In genomic region chr9:97394881-97395280, GRCh38 we compare ENCODE assay signal across 1 cellular context.
TF ChIP-seq lines count a peak whose summit lies in the region.

No MANE protein-coding gene starts in this region.

TF ChIP-seq in HepG2, 621 proteins besides CTCF, POLR2A, EP300 and RAD21 (continued from another document and continues in another):
- no peak for TF ChIP-seq CENPBD1 (CRISPR knock-in tag; IDR thresholded peaks at IDR 0.05; ENCODE audit: borderline replicate concordance, low read depth)
- TF ChIP-seq GPN1 (CRISPR knock-in tag; IDR thresholded peaks at IDR 0.05; ENCODE audit: borderline replicate concordance): no peak
- no peak for TF ChIP-seq LRRFIP1 (CRISPR knock-in tag; conservative IDR thresholded peaks at IDR 0.05)
- no peak for TF ChIP-seq ZNF564 (CRISPR knock-in tag; IDR thresholded peaks at IDR 0.05)
- no peak for TF ChIP-seq YEATS2 (CRISPR knock-in tag; IDR thresholded peaks at IDR 0.05; ENCODE audit: borderline replicate concordance)
- no peak for TF ChIP-seq KMT2A (CRISPR knock-in tag; IDR thresholded peaks at IDR 0.05)
- TF ChIP-seq ARNT (IDR thresholded peaks at IDR 0.05): no peak
- TF ChIP-seq NFRKB (IDR thresholded peaks at IDR 0.05): no peak
- no peak for TF ChIP-seq SRSF1 (optimal IDR thresholded peaks at IDR 0.05; ENCODE audit: low read depth, low read length)
- TF ChIP-seq ZNF280D (CRISPR knock-in tag; IDR thresholded peaks at IDR 0.05): no peak
- no peak for TF ChIP-seq POLR2AphosphoS5 (IDR thresholded peaks at IDR 0.05; ENCODE audit: low read depth, low read length)
- no peak for TF ChIP-seq DNMT3B (CRISPR knock-in tag; conservative IDR thresholded peaks at IDR 0.05)
- no peak for TF ChIP-seq LBX2 (CRISPR knock-in tag; IDR thresholded peaks at IDR 0.05; ENCODE audit: borderline replicate concordance)
- peak; percentile 20; the same call in 1 of the 2 replicates for TF ChIP-seq CEBPG (CRISPR knock-in tag; IDR thresholded peaks at IDR 0.05)
- TF ChIP-seq ZNF660 (CRISPR knock-in tag; IDR thresholded peaks at IDR 0.05; ENCODE audit: borderline replicate concordance, low read depth): no peak
- TF ChIP-seq ZBTB44 (CRISPR knock-in tag; IDR thresholded peaks at IDR 0.05): no peak
- TF ChIP-seq SAP130 (CRISPR knock-in tag; IDR thresholded peaks at IDR 0.05; ENCODE audit: low read depth): peak; percentile 44
- TF ChIP-seq TBP (CRISPR knock-in tag; IDR thresholded peaks at IDR 0.05): no peak
- TF ChIP-seq THRA (CRISPR knock-in tag; IDR thresholded peaks at IDR 0.05; ENCODE audit: borderline replicate concordance): peak; percentile 55; the same call in 1 of the 2 replicates
- TF ChIP-seq ZBTB25 (CRISPR knock-in tag; IDR thresholded peaks at IDR 0.05): no peak; the same call in 1 of the 2 replicates
- TF ChIP-seq TFDP1 (CRISPR knock-in tag; IDR thresholded peaks at IDR 0.05; ENCODE audit: borderline replicate concordance): no peak
- TF ChIP-seq ZSCAN12 (CRISPR knock-in tag; IDR thresholded peaks at IDR 0.05): no peak
- TF ChIP-seq ZBTB42 (CRISPR knock-in tag; IDR thresholded peaks at IDR 0.05): no peak
- no peak for TF ChIP-seq ZNF737 (CRISPR knock-in tag; IDR thresholded peaks at IDR 0.05; ENCODE audit: borderline replicate concordance)
- no peak for TF ChIP-seq TAF15 (IDR thresholded peaks at IDR 0.05; ENCODE audit: low read depth, low read length, poor library complexity, severe bottlenecking)
- TF ChIP-seq ATF6 (CRISPR knock-in tag; conservative IDR thresholded peaks at IDR 0.05): no peak
- TF ChIP-seq IKZF1 (IDR thresholded peaks at IDR 0.05): no peak
- TF ChIP-seq IKZF5 (CRISPR knock-in tag; IDR thresholded peaks at IDR 0.05): peak; percentile 22; the same call in 1 of the 2 replicates
- no peak for TF ChIP-seq BRD4 (CRISPR knock-in tag; IDR thresholded peaks at IDR 0.05)
- TF ChIP-seq ZNF451 (CRISPR knock-in tag; IDR thresholded peaks at IDR 0.05): no peak
- no peak for TF ChIP-seq CSRNP2 (CRISPR knock-in tag; conservative IDR thresholded peaks at IDR 0.05; ENCODE audit: low read depth)
- peak; percentile 51; the same call in 1 of the 2 replicates for TF ChIP-seq ZKSCAN8 (CRISPR knock-in tag; IDR thresholded peaks at IDR 0.05; ENCODE audit: borderline replicate concordance)
- no peak for TF ChIP-seq ELK4 (CRISPR knock-in tag; IDR thresholded peaks at IDR 0.05; ENCODE audit: borderline replicate concordance)
- TF ChIP-seq BRCA1 (CRISPR knock-in tag; IDR thresholded peaks at IDR 0.05): no peak
- no peak for TF ChIP-seq ZNF510 (CRISPR knock-in tag; IDR thresholded peaks at IDR 0.05; ENCODE audit: low read depth)
- no peak for TF ChIP-seq ZNF124 (CRISPR knock-in tag; IDR thresholded peaks at IDR 0.05)
- TF ChIP-seq ZNF296 (CRISPR knock-in tag; conservative IDR thresholded peaks at IDR 0.05): no peak
- TF ChIP-seq BCLAF1 (IDR thresholded peaks at IDR 0.05): no peak
- TF ChIP-seq PHB2 (IDR thresholded peaks at IDR 0.05; ENCODE audit: partially characterized antibody): no peak
- TF ChIP-seq MEIS2 (CRISPR knock-in tag; IDR thresholded peaks at IDR 0.05): no peak
